In the genomic region with DNA sequence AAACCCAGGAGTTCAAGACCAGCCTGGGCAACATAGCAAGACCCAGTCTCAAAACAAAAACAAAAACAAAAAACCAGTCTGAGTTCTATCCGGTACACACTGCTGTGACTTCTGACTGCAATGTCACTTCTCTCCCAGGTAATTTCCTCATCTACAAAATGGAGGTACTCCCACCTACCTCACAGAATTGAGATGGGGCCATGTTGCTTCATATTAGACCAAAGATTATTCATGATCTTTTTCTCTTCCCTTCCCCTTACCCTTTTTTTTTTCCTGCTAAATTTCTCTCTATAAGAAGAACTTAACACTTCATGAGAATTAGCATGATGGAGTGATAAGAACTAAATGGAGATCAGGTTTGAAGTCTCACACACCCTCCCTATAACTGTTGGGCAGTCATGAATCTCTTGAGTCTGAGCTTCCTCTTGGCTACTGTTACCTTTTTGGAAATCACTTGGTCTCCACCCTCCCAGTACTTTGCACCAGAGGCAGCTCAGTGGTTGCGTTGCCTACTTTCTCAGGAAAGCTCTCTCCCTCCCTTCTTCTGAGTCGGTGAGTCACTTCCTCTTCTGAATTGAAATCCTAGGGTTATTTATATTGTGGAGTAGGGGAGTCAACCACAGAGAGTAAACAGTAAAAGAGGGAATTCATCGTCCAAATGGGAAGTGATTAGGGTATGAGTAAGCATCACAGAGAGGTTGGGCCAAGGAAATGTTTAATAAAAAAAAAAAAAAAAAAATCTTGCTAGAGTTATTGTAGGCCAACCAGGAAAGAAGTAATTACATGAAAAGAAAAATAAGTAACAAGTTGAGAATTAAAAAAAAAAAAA, we compare ENCODE assay signal across 8 cellular contexts. TPM values are rescaled to one million over a fixed set of nuclear protein-coding genes. Genes with fewer than 3 reads are reported as not detected.
DNase-seq lines count a peak whose midpoint lies in the region; ATAC-seq, FAIRE-seq and TF ChIP-seq lines count a peak whose summit lies in the region.

No MANE protein-coding gene starts in this region.

- no peak for TF ChIP-seq CTCF in brain microvascular endothelial cell (IDR thresholded peaks at IDR 0.05; ENCODE audit: low read depth, low read length, missing control alignments)

- in situ Hi-C loops in brain microvascular endothelial cell (cut with HindIII; ENCODE audit: low pct_ligation_motif_present, low sequenced_read_pairs), result no loop called here

- peak overlapping the region; percentile 81 for H3K27ac ChIP-seq in brain microvascular endothelial cell

- no peaks in the 10 kb centered on the region for H3K27me3 ChIP-seq in brain microvascular endothelial cell (replicated peaks)

- ATAC-seq in HG03520 (IDR thresholded peaks at IDR 0.05; ENCODE audit: unreplicated experiment), result no peak

- no peak overlapping the region for H3K4me3 ChIP-seq in brain microvascular endothelial cell (ENCODE audit: low read depth, low read length)

- peak; percentile 44 for FAIRE-seq in urothelium cell line (lab: Jason Lieb, UNC)

- no peaks in the 10 kb centered on the region for H3K36me3 ChIP-seq in brain microvascular endothelial cell (replicated peaks)

- DNase-seq in NCI-H2107 treated with DMSO at 0.1 percent for 48 hours (lab: John Stamatoyannopoulos, UW; ENCODE audit: unreplicated experiment) (peak; percentile 38), NCI-H2107 (lab: John Stamatoyannopoulos, UW) (no peak), NCI-H460 (ENCODE audit: extremely low read depth, low read depth) (peak; percentile 97), brain microvascular endothelial cell (peak; percentile 96), kidney tubule cell (ENCODE audit: low spot score) (peak; percentile 99), urothelium cell line (ENCODE audit: low spot score) (peak; percentile 88), T-helper 9 cell (no peak)

RNA-seq across cellular contexts. Expression of a gene that starts 59.9 kb away (rescaled TPM):
- total RNA-seq in NCI-H460 (2014; rRNA removed; shearing (Covaris generic)), result 57.8 and 60.7 TPM in 2 replicates
- 39.9 and 41.6 TPM in 2 replicates for polyA plus RNA-seq in NCI-H460 (2014; cell fraction: nucleus; rRNA removed)

Comparison
In these comparisons a context has a peak if more than half of its experiments do, and no peak if none do; other contexts are left out.
1. DNase-seq: peak in NCI-H2107 treated with DMSO at 0.1 percent for 48 hours (single experiment), NCI-H460 (single experiment), brain microvascular endothelial cell (single experiment), kidney tubule cell (single experiment) and urothelium cell line (single experiment); none in NCI-H2107 (single experiment) and T-helper 9 cell (single experiment).